1 cellular context compared by ENCODE assay signal in the genomic region with DNA sequence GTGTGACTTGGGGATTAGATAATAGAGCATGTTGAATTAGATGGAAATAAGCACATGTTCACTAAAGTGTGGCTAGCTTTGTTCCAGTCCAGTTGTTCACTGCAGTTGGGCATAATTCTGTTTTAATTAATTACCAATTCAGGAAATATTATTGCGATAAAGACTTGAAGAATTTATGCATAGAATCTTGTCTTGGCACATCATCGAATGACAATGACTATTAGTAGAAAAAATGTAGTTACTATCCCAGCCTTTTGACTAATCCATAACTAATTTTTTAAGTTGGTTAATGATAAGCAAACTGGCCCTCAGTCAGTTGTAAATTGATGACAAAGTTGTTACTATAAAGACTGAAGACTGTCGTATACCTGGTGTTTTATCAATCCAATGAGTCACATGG.
TF ChIP-seq lines count a peak whose summit lies in the region.

No MANE protein-coding gene starts in this region.

TF ChIP-seq in HepG2, 621 proteins besides CTCF, POLR2A, EP300 and RAD21:
- TF ChIP-seq PRPF4 (IDR thresholded peaks at IDR 0.05; ENCODE audit: low read depth, low read length, poor library complexity, severe bottlenecking) = no peak
